Comparison of ENCODE assay signal across 8 cellular contexts in genomic region chr1:21764615-21765423, GRCh38. TPM values are rescaled to one million over a fixed set of nuclear protein-coding genes. Genes with fewer than 3 reads are reported as not detected.
DNase-seq lines count a peak whose midpoint lies in the region; ATAC-seq and TF ChIP-seq lines count a peak whose summit lies in the region.

No MANE protein-coding gene starts in this region.

- TF ChIP-seq CTCF in lung (IDR thresholded peaks at IDR 0.05; ENCODE audit: control extremely low read depth, extremely low read depth) (no peak), mucosa of descending colon (IDR thresholded peaks at IDR 0.05) (no peak)

- peaks cover 10 to 14% of the 10 kb centered on the region in 2 donors for H3K4me1 ChIP-seq in lung (ENCODE audit: control insufficient read depth in 2 of 2, insufficient read depth in 2 of 2, low read length in 2 of 2)
- H3K4me1 ChIP-seq in mucosa of descending colon (ENCODE audit: low read depth), result peaks cover 19% of the 10 kb centered on the region

- intact Hi-C loops in mucosa of descending colon (cut with DNase I, micrococcal nuclease), result no loop called here

- peak; percentile 49 for ATAC-seq in lung (ENCODE audit: insufficient read depth, low FRiP score)
- no peak for ATAC-seq in HG03442 (IDR thresholded peaks at IDR 0.05; ENCODE audit: unreplicated experiment)
- ATAC-seq in mucosa of descending colon, result no peak

- H3K36me3 ChIP-seq in lung (ENCODE audit: control insufficient read depth in 2 of 2, insufficient read depth in 2 of 2, low read length in 2 of 2) (no peaks in the 10 kb centered on the region), mucosa of descending colon (ENCODE audit: low read depth) (no peaks in the 10 kb centered on the region)

- no peak overlapping the region for H3K4me3 ChIP-seq in lung
- no peak overlapping the region for H3K4me3 ChIP-seq in mucosa of descending colon

- no peaks in the 10 kb centered on the region for H3K27me3 ChIP-seq in lung (ENCODE audit: control insufficient read depth, insufficient read depth)

- peak overlapping the region in 1 of 2 donors; percentile 86 for H3K27ac ChIP-seq in lung (ENCODE audit: low read depth in 1 of 2, low read length in 1 of 2)

- WGBS in lung, 2 donors, result 51 to 59% methylated on average over 13 of the region's 13 CpGs

- peak; percentile 6 for DNase-seq in DMS 273 treated with DMSO at 0.1 percent for 48 hours (lab: John Stamatoyannopoulos, UW)
- peak; percentile 94 for DNase-seq in LHCN-M2 (ENCODE audit: low read depth)
- peak; percentile 94 for DNase-seq in astrocyte of the hippocampus (ENCODE audit: low read depth, low spot score)
- DNase-seq in lung (ENCODE audit: low spot score), result peak; percentile 71
- DNase-seq in NCI-H128 (lab: John Stamatoyannopoulos, UW; ENCODE audit: unreplicated experiment), result no peak
- DNase-seq in mucosa of descending colon, result no peak
- no peak for DNase-seq in cerebellum (ENCODE audit: low spot score)

- H3K9me3 ChIP-seq in lung (ENCODE audit: control insufficient read depth in 2 of 2, insufficient read depth in 1 of 2, low read length in 1 of 2) (no peaks in the 10 kb centered on the region), mucosa of descending colon (no peaks in the 10 kb centered on the region)

RNA-seq across cellular contexts. Expression of gene USP48, which starts 18.1 kb away (rescaled TPM):
- total RNA-seq in LHCN-M2 (2014; rRNA removed), result 22.7 and 25.1 TPM in 2 replicates
- polyA plus RNA-seq in LHCN-M2 (2012), result 17.2 TPM
- total RNA-seq in lung, result 100 to 1,000 TPM in 1 of 2 donors, 10 to 100 TPM in 1; 47.2 to 107 TPM
- 10 to 100 TPM; 15.6 to 19.8 TPM for polyA plus RNA-seq in lung
- total RNA-seq in mucosa of descending colon, result 10 to 100 TPM; 39.1 to 70.6 (median 52.2) TPM
- total RNA-seq in cerebellum, result 69.0 TPM

RNA-seq across cellular contexts. Expression of gene LDLRAD2, which starts 47.2 kb away (rescaled TPM):
- total RNA-seq in LHCN-M2 (2014; rRNA removed), result not detected in 2 replicates
- polyA plus RNA-seq in LHCN-M2 (2012), result 20.7 TPM
- total RNA-seq in lung, result under 1 TPM; 0.20 to 0.43 TPM
- polyA plus RNA-seq in lung, result 1 to 10 TPM in 1 of 2 donors, under 1 TPM in 1; 0.65 to 2.8 TPM
- under 1 TPM; 0.09 to 0.27 (median 0.19) TPM for total RNA-seq in mucosa of descending colon
- not detected for total RNA-seq in cerebellum

Comparison
In these comparisons a context has a peak if more than half of its experiments do, and no peak if none do; other contexts are left out.
1. DNase-seq: peak in DMS 273 treated with DMSO at 0.1 percent for 48 hours (single experiment), LHCN-M2 (single experiment), astrocyte of the hippocampus (single experiment) and lung (single experiment); none in NCI-H128 (single experiment), mucosa of descending colon (0 of 3) and cerebellum (single experiment).